In the genomic region with DNA sequence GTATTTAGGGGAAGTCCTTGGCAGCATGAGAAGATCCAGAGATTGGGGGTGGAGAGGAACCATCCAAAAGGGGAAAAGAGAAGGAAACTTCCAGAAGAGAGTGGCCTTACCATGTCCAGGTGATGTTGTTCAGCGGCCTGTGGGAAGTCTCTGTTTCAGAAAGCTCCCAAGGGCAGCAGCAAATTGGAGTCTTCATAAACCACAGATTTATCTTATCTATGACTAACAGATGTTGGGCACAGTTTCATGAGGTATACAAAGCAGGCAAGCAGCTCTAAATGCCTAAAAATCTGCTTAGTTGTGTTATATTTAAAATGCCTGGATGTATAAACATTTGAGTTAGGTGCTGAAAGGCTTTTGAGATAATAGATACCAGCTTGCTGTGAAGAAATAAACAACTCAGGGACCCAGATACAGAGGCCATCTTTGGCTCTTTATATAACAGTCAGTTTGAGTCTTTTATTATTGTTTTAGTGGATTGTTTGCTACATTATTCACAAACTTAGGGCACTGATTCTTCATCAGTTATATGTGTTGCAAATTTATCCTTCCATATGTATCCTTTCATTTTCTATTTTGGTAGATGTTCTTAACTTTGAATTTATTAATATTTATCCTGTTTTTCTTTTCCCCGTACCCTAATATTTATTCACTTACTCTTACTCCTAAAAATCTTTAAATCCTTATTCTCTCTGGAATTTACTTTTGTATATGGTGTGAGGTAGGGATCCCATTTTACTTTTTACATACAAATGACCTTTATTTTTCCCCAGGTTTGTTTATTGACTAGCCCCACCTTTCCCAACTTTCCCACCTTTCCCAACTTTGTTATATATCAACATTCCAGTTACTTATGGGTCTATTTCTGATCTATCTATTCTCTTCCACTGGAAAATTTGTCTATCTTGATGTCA, we compare ENCODE assay signal across 15 cellular contexts. TPM values are rescaled to one million over a fixed set of nuclear protein-coding genes. Genes with fewer than 3 reads are reported as not detected.
DNase-seq lines count a peak whose midpoint lies in the region; FAIRE-seq and TF ChIP-seq lines count a peak whose summit lies in the region.
"Had no signal": no experiment of that assay in that cellular context is flagged by ENCODE, and none has a peak within 500 bp of the region (broad histone marks: within the 10 kb centered on the region; RNA-seq: fewer than 3 reads in every experiment).

No MANE protein-coding gene starts in this region.

- POLR2A ChIA-PET in endothelial cell of umbilical vein (lab: Charles Lee): no interaction called here

- H2BK5ac ChIP-seq in trophoblast cell (ENCODE audit: low read depth, low read length, poor library complexity): no peak overlapping the region

- no peaks in the 10 kb centered on the region for H3K9me1 ChIP-seq in endothelial cell of umbilical vein (replicated peaks; ENCODE audit: control insufficient read depth, extremely low read depth, insufficient read depth, low read length)

- TF ChIP-seq CTCF in endothelial cell of umbilical vein (IDR thresholded peaks at IDR 0.05; ENCODE audit: extremely low read depth in 1 of 2, insufficient read depth in 1 of 2, low read depth in 1 of 2, low read length in 2 of 2): no peak
- TF ChIP-seq CTCF in GM20000 (IDR thresholded peaks at IDR 0.05; ENCODE audit: extremely low read depth, missing control alignments): no peak

- TF ChIP-seq POLR2A in endothelial cell of umbilical vein (IDR thresholded peaks at IDR 0.05; ENCODE audit: low read depth, low read length): no peak

- no peak overlapping the region for H2AK5ac ChIP-seq in trophoblast cell (ENCODE audit: low read length)

- no peak overlapping the region for H4K91ac ChIP-seq in trophoblast cell (ENCODE audit: low read depth, low read length)

- H3K79me2 ChIP-seq in endothelial cell of umbilical vein (ENCODE audit: control insufficient read depth, insufficient read depth, low read length) (peaks cover 32% of the 10 kb centered on the region), trophoblast cell (ENCODE audit: control insufficient read depth, insufficient read depth, low read length, poor library complexity) (peaks cover 6% of the 10 kb centered on the region)

- H3K27me3 ChIP-seq in endothelial cell of umbilical vein (ENCODE audit: control insufficient read depth in 2 of 2, insufficient read depth in 2 of 2, low read length in 2 of 2): peaks cover 3 to 17% of the 10 kb centered on the region in 2 experiments
- no peaks in the 10 kb centered on the region for H3K27me3 ChIP-seq in trophoblast cell (ENCODE audit: insufficient read depth, low read length)

- no peak overlapping the region for H4K12ac ChIP-seq in trophoblast cell (ENCODE audit: low read depth, low read length)

- intact Hi-C loops in activated CD4-positive, alpha-beta T cell treated with anti-CD3 and anti-CD28 coated beads, Interleukin-2, amount 10 ng/mL, durations not matched to agents 24 days and 14 days (cut with micrococcal nuclease): no loop called here
- intact Hi-C loops in endothelial cell of umbilical vein (cut with micrococcal nuclease): loop anchor here (2.0 kb wide), 1 partner anchor 21 kb away; a partner anchor contains a TSS

- no peak overlapping the region for H3K23ac ChIP-seq in trophoblast cell (ENCODE audit: low read length)

- peak overlapping the region; percentile 7 for H4K8ac ChIP-seq in trophoblast cell (ENCODE audit: low read depth, low read length)

- peak; percentile 4 for FAIRE-seq in endothelial cell of umbilical vein (lab: Jason Lieb, UNC)

- H3K27ac ChIP-seq in endothelial cell of umbilical vein (ENCODE audit: insufficient read depth, low read depth, low read length) (no peak overlapping the region), trophoblast cell (ENCODE audit: low read depth, low read length) (no peak overlapping the region)

- peaks cover 22% of the 10 kb centered on the region for H3K27me3 Mint-ChIP-seq in activated CD4-positive, alpha-beta T cell treated with anti-CD3 and anti-CD28 coated beads, Interleukin-2, amount 10 ng/mL, durations not matched to agents 24 days and 14 days

- BruUV-seq in endothelial cell of umbilical vein (replicated peaks; lab: Mats Ljungman, UMichigan): no TSS peak

- H3K4me1 Mint-ChIP-seq in activated CD4-positive, alpha-beta T cell treated with anti-CD3 and anti-CD28 coated beads, Interleukin-2, amount 10 ng/mL, durations not matched to agents 24 days and 14 days: peaks cover 23% of the 10 kb centered on the region

- dilution Hi-C loops in endothelial cell of umbilical vein (cut with MboI; ENCODE audit: extremely low pct_ligation_motif_present, low sequenced_read_pairs): no loop called here

- H3K36me3 ChIP-seq in endothelial cell of umbilical vein (ENCODE audit: control insufficient read depth in 2 of 2, extremely low read depth in 1 of 2, insufficient read depth in 2 of 2, low read length in 2 of 2): no peaks in the 10 kb centered on the region
- no peaks in the 10 kb centered on the region for H3K36me3 ChIP-seq in trophoblast cell (ENCODE audit: control insufficient read depth in 1 of 2, insufficient read depth in 2 of 2, low read length in 2 of 2)

- peaks cover 5% of the 10 kb centered on the region for H3K79me1 ChIP-seq in trophoblast cell (ENCODE audit: low read length)

- H2AFZ ChIP-seq in endothelial cell of umbilical vein (ENCODE audit: low read depth, low read length) (peak overlapping the region; percentile 94), trophoblast cell (ENCODE audit: insufficient read depth, low read length, poor library complexity) (no peak overlapping the region)

- H3K4me3 ChIP-seq in endothelial cell of umbilical vein (replicated peaks in 1 of 3; ENCODE audit: insufficient read depth in 1 of 3, low read depth in 1 of 3, low read length in 3 of 3) (no peak overlapping the region), trophoblast cell (ENCODE audit: low read depth, low read length) (no peak overlapping the region)

- CTCF ChIA-PET in endothelial cell of umbilical vein (lab: Charles Lee): no interaction called here

- peaks cover 7% of the 10 kb centered on the region for H3K4me1 ChIP-seq in endothelial cell of umbilical vein (ENCODE audit: control insufficient read depth, extremely low read depth, insufficient read depth, low read length)
- H3K4me1 ChIP-seq in trophoblast cell (ENCODE audit: control insufficient read depth in 1 of 2, insufficient read depth in 2 of 2, low read length in 2 of 2): peaks cover 0 to 4% of the 10 kb centered on the region in 2 experiments

- H2BK120ac ChIP-seq in trophoblast cell (ENCODE audit: insufficient read depth, low read length, poor library complexity): no peak overlapping the region

- peak overlapping the region; percentile 59 for H3K4me3 Mint-ChIP-seq in activated CD4-positive, alpha-beta T cell treated with anti-CD3 and anti-CD28 coated beads, Interleukin-2, amount 10 ng/mL, durations not matched to agents 24 days and 14 days

- H3K27ac Mint-ChIP-seq in activated CD4-positive, alpha-beta T cell treated with anti-CD3 and anti-CD28 coated beads, Interleukin-2, amount 10 ng/mL, durations not matched to agents 24 days and 14 days: peak overlapping the region; percentile 65

- H2BK12ac ChIP-seq in trophoblast cell (ENCODE audit: low read length): no peak overlapping the region

- H3K36me3 Mint-ChIP-seq in activated CD4-positive, alpha-beta T cell treated with anti-CD3 and anti-CD28 coated beads, Interleukin-2, amount 10 ng/mL, durations not matched to agents 24 days and 14 days (ENCODE audit: low read depth): peaks cover 17% of the 10 kb centered on the region

- no peaks in the 10 kb centered on the region for H3K9me3 ChIP-seq in endothelial cell of umbilical vein (replicated peaks; ENCODE audit: control insufficient read depth, insufficient read depth, low read length)
- no peaks in the 10 kb centered on the region for H3K9me3 ChIP-seq in trophoblast cell (ENCODE audit: insufficient read depth, low read depth, low read length)

- no peak overlapping the region for H3K4me2 ChIP-seq in endothelial cell of umbilical vein (ENCODE audit: insufficient read depth, low read length)
- H3K4me2 ChIP-seq in trophoblast cell (ENCODE audit: low read length): no peak overlapping the region

- peaks cover 3% of the 10 kb centered on the region for H4K20me1 ChIP-seq in endothelial cell of umbilical vein (replicated peaks; ENCODE audit: control insufficient read depth, extremely low read depth, insufficient read depth, low read length)

- no peak overlapping the region for H3K18ac ChIP-seq in trophoblast cell (ENCODE audit: low read length)

- H3K9me3 Mint-ChIP-seq in activated CD4-positive, alpha-beta T cell treated with anti-CD3 and anti-CD28 coated beads, Interleukin-2, amount 10 ng/mL, durations not matched to agents 24 days and 14 days: peaks cover 3% of the 10 kb centered on the region

- WGBS in trophoblast cell (ENCODE audit: extremely low coverage, insufficient coverage, insufficient read length): no CpG with 5 or more reads among the region's 2 CpGs

- H3K14ac ChIP-seq in trophoblast cell (ENCODE audit: low read length): no peak overlapping the region

- DNase-seq in activated CD4-positive, alpha-beta T cell treated with anti-CD3 and anti-CD28 coated beads, Interleukin-2, amount 10 ng/mL, durations not matched to agents 24 days and 14 days: peak; percentile 54
- DNase-seq in activated CD4-positive, alpha-beta T cell treated with anti-CD3 and anti-CD28 coated beads, Interleukin-2, amount 50 U/mL, for 4 hours: no peak
- DNase-seq in OCI-M1 (lab: John Stamatoyannopoulos, UW) (peak; percentile 98), endothelial cell of umbilical vein (ENCODE audit: low read depth, low spot score) (no peak), trophoblast cell (no peak), NOMO-1 (lab: John Stamatoyannopoulos, UW; ENCODE audit: unreplicated experiment in 2 of 2) (no peak), GM20000 (ENCODE audit: low spot score) (no peak)
- no peak for DNase-seq in central memory CD4-positive, alpha-beta T cell
- DNase-seq: activated CD4-positive, CD25-positive, alpha-beta regulatory T cell treated with anti-CD3 and anti-CD28 coated beads, Interleukin-2, amount 50 U/mL, for 72 hours; activated naive CD4-positive, alpha-beta T cell treated with anti-CD3 and anti-CD28 coated beads for 36 hours; DMS79 treated with DMSO at 0.1 percent for 48 hours; effector CD8-positive, alpha-beta T cell; mesendoderm; SHP77; stimulated activated CD4-positive, alpha-beta T cell treated with anti-CD3 and anti-CD28 coated beads, Interleukin-4, amount 100 ng/mL, for 4 hours had no signal

- H3K9ac ChIP-seq in endothelial cell of umbilical vein (replicated peaks; ENCODE audit: extremely low read depth, insufficient read depth, low read length) (no peak overlapping the region), trophoblast cell (ENCODE audit: low read length) (no peak overlapping the region)

- H3K4ac ChIP-seq in trophoblast cell (ENCODE audit: low read depth, low read length): no peak overlapping the region

RNA-seq across cellular contexts. Expression of a gene that starts 21.4 kb away (rescaled TPM):
- total RNA-seq in activated CD4-positive, alpha-beta T cell treated with anti-CD3 and anti-CD28 coated beads, Interleukin-2, amount 10 ng/mL, durations not matched to agents 24 days and 14 days: 293 and 306 TPM in 2 replicates
- 128 and 141 TPM in 2 replicates for total RNA-seq in endothelial cell of umbilical vein
- 79.6 and 88.2 TPM in 2 replicates for polyA plus RNA-seq in endothelial cell of umbilical vein
- polyA plus RNA-seq in endothelial cell of umbilical vein (2011; cell fraction: cytosol; rRNA removed): 73.5 and 79.4 TPM in 2 replicates
- 189 and 196 TPM in 2 replicates for polyA plus RNA-seq in endothelial cell of umbilical vein (2011; cell fraction: nucleus; rRNA removed)
- polyA plus RNA-seq in endothelial cell of umbilical vein (2012): 69.3 and 83.6 TPM in 2 replicates
- 324 and 334 TPM in 2 replicates for polyA minus RNA-seq in endothelial cell of umbilical vein
- polyA minus RNA-seq in endothelial cell of umbilical vein (2011; cell fraction: cytosol; rRNA and poly(A)+ RNA removed): 110 TPM
- 112 and 150 TPM in 2 replicates for polyA minus RNA-seq in endothelial cell of umbilical vein (2011; cell fraction: nucleus; rRNA and poly(A)+ RNA removed)
- 68.1 and 71.9 TPM in 2 replicates for polyA plus RNA-seq in trophoblast cell (2013)

Comparison
In these comparisons a context has a peak if more than half of its experiments do, and no peak if none do; other contexts are left out.
1. DNase-seq: peak in activated CD4-positive, alpha-beta T cell treated with anti-CD3 and anti-CD28 coated beads, Interleukin-2, amount 10 ng/mL, durations not matched to agents 24 days and 14 days (single experiment) and OCI-M1 (single experiment); none in activated CD4-positive, alpha-beta T cell treated with anti-CD3 and anti-CD28 coated beads, Interleukin-2, amount 50 U/mL, for 4 hours (0 of 2), endothelial cell of umbilical vein (single experiment), trophoblast cell (0 of 2), NOMO-1 (0 of 2), central memory CD4-positive, alpha-beta T cell (single experiment) and GM20000 (single experiment).